30 cellular contexts compared by ENCODE assay signal in genomic region chr2:74954500-74954874, GRCh38.
"Had no signal": no experiment of that assay in that cellular context is flagged by ENCODE, and none has a peak within 500 bp of the region (broad histone marks: within the 10 kb centered on the region; RNA-seq: fewer than 3 reads in every experiment).

No MANE protein-coding gene starts in this region.

- H3K27ac Mint-ChIP-seq: immature natural killer cell; mesothelial cell of epicardium; progenitor cell of endocrine pancreas; stimulated activated naive CD8-positive, alpha-beta T cell treated with anti-CD3 and anti-CD28 coated beads, Interleukin-15, Interleukin-2, amounts not matched to agents 100 ng/mL and 50 ng/mL, for 24 hours; type B pancreatic cell had no signal

- H3K4me3 ChIP-seq: breast epithelium, esophagus muscularis mucosa, heart left ventricle, ovary, skin epidermis, vagina had no signal

- DNase-seq: activated CD4-positive, alpha-beta T cell treated with anti-CD3 and anti-CD28 coated beads, Interleukin-2, amount 50 U/mL, for 48 hours; activated CD8-positive, alpha-beta memory T cell treated with anti-CD3 and anti-CD28 coated beads, Interleukin-2, amount 50 U/mL, for 4 hours; activated gamma-delta T cell treated with Interleukin-2 at 50 U/mL for 16 hours; activated T-cell treated with anti-CD3 and anti-CD28 coated beads, Interleukin-2, amount 50 U/mL, for 1 hour; central memory CD4-positive, alpha-beta T cell; dermis blood vessel endothelial cell; effector CD4-positive, alpha-beta T cell; foreskin keratinocyte; heart left ventricle; hypothalamus; immature natural killer cell; kidney; left colon; mammary epithelial cell; naive B cell; ovary; retina; stimulated activated CD4-positive, alpha-beta T cell treated with anti-CD3 and anti-CD28 coated beads, Interleukin-12 subunit alpha, Interleukin-12 subunit beta, amount 100 ng/mL, for 4 hours; stimulated activated CD4-positive, alpha-beta T cell treated with anti-CD3 and anti-CD28 coated beads, Interleukin-4, amount 100 ng/mL, for 1 hour; WERI-Rb-1 had no signal

- H3K27me3 ChIP-seq: breast epithelium, esophagus muscularis mucosa, foreskin keratinocyte, heart left ventricle, ovary, vagina had no signal

- H3K27me3 Mint-ChIP-seq: naive B cell; stimulated activated naive CD8-positive, alpha-beta T cell treated with anti-CD3 and anti-CD28 coated beads, Interleukin-15, Interleukin-2, amounts not matched to agents 100 ng/mL and 50 ng/mL, for 24 hours; type B pancreatic cell had no signal

- H3K36me3 Mint-ChIP-seq: immature natural killer cell had no signal

- H3K4me3 Mint-ChIP-seq: immature natural killer cell; mesothelial cell of epicardium; stimulated activated naive CD8-positive, alpha-beta T cell treated with anti-CD3 and anti-CD28 coated beads, Interleukin-15, Interleukin-2, amounts not matched to agents 100 ng/mL and 50 ng/mL, for 24 hours; type B pancreatic cell had no signal

- H3K27ac ChIP-seq: breast epithelium, esophagus muscularis mucosa, foreskin keratinocyte, heart left ventricle, ovary, skin epidermis, vagina, WERI-Rb-1 had no signal

- ATAC-seq: foreskin keratinocyte, heart left ventricle, left colon, sciatic nerve, SK-N-SH treated with all-trans-retinoic acid at 6 μM for 48 hours had no signal

- H3K4me1 ChIP-seq: breast epithelium had no signal
